1 cellular context compared by ENCODE assay signal in the genomic region with DNA sequence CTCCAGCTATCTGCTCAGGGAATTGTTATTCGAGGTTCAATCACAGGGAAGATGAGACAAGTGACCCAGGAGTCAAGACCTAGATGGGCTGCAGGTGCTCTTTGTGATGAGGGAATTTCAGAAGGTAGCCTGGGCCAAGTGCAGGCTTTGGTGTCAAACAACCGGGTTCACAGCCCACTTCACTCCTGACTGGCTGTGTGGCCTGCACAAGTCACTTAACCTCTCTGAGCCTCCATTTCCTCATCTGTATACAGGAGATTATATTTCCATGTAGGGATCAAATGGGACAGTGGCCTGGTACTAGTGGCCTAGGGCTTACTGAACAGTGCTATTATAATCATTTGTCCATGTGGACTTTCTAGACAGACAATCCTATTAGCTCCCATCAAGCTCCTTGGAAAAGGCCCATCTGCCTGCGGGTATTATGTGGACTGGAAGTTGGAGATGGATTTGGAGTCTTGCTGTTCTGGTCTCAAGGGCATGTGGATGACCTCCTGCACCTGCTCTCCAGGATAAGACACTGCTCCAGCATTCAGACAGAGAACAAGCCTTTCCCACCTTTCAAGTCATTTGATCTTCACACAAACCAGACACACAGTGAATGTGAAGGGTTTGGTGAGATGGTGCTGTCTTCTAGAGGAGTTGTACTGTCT.
TF ChIP-seq lines count a peak whose summit lies in the region.

No MANE protein-coding gene starts in this region.

TF ChIP-seq in HCT116, 20 proteins besides CTCF, POLR2A, EP300 and RAD21:
- no peak for TF ChIP-seq SIN3A (IDR thresholded peaks at IDR 0.05; ENCODE audit: low read depth)
- no peak for TF ChIP-seq CEBPB (IDR thresholded peaks at IDR 0.05; ENCODE audit: low read depth)
- TF ChIP-seq JUND (IDR thresholded peaks at IDR 0.05) = no peak
- TF ChIP-seq SRF (IDR thresholded peaks at IDR 0.05; ENCODE audit: low read depth) = no peak
- TF ChIP-seq ZNF274 (IDR thresholded peaks at IDR 0.05; ENCODE audit: low read depth, low read length) = no peak
- TF ChIP-seq ZFX (IDR thresholded peaks at IDR 0.05) = no peak
- no peak for TF ChIP-seq FOSL1 (IDR thresholded peaks at IDR 0.05; ENCODE audit: low read depth)
- no peak for TF ChIP-seq TCF7L2 (IDR thresholded peaks at IDR 0.05; ENCODE audit: borderline replicate concordance, extremely low read depth, insufficient read depth, insufficient read length)
- TF ChIP-seq, protein P1, sequence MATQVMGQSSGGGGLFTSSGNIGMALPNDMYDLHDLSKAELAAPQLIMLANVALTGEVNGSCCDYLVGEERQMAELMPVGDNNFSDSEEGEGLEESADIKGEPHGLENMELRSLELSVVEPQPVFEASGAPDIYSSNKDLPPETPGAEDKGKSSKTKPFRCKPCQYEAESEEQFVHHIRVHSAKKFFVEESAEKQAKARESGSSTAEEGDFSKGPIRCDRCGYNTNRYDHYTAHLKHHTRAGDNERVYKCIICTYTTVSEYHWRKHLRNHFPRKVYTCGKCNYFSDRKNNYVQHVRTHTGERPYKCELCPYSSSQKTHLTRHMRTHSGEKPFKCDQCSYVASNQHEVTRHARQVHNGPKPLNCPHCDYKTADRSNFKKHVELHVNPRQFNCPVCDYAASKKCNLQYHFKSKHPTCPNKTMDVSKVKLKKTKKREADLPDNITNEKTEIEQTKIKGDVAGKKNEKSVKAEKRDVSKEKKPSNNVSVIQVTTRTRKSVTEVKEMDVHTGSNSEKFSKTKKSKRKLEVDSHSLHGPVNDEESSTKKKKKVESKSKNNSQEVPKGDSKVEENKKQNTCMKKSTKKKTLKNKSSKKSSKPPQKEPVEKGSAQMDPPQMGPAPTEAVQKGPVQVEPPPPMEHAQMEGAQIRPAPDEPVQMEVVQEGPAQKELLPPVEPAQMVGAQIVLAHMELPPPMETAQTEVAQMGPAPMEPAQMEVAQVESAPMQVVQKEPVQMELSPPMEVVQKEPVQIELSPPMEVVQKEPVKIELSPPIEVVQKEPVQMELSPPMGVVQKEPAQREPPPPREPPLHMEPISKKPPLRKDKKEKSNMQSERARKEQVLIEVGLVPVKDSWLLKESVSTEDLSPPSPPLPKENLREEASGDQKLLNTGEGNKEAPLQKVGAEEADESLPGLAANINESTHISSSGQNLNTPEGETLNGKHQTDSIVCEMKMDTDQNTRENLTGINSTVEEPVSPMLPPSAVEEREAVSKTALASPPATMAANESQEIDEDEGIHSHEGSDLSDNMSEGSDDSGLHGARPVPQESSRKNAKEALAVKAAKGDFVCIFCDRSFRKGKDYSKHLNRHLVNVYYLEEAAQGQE (IDR thresholded peaks at IDR 0.05; ENCODE audit: low read depth) = no peak
- no peak for TF ChIP-seq SP1 (IDR thresholded peaks at IDR 0.05; ENCODE audit: low read depth)
- no peak for TF ChIP-seq ELF1 (IDR thresholded peaks at IDR 0.05; ENCODE audit: borderline replicate concordance, low read depth)
- TF ChIP-seq EZH2 (IDR thresholded peaks at IDR 0.05) = no peak
- no peak for TF ChIP-seq POLR2AphosphoS5 (IDR thresholded peaks at IDR 0.05; ENCODE audit: low read depth, low read length)
- TF ChIP-seq, protein P2, sequence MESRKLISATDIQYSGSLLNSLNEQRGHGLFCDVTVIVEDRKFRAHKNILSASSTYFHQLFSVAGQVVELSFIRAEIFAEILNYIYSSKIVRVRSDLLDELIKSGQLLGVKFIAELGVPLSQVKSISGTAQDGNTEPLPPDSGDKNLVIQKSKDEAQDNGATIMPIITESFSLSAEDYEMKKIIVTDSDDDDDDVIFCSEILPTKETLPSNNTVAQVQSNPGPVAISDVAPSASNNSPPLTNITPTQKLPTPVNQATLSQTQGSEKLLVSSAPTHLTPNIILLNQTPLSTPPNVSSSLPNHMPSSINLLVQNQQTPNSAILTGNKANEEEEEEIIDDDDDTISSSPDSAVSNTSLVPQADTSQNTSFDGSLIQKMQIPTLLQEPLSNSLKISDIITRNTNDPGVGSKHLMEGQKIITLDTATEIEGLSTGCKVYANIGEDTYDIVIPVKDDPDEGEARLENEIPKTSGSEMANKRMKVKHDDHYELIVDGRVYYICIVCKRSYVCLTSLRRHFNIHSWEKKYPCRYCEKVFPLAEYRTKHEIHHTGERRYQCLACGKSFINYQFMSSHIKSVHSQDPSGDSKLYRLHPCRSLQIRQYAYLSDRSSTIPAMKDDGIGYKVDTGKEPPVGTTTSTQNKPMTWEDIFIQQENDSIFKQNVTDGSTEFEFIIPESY (IDR thresholded peaks at IDR 0.05; ENCODE audit: extremely low read depth, insufficient replicate concordance, low read length) = no peak
- no peak for TF ChIP-seq EGR1 (IDR thresholded peaks at IDR 0.05; ENCODE audit: low read depth)
TF ChIP-seq in HCT116: peak in this region for 0.
